In genomic region chrX:136850441-136851175, GRCh38 we compare ENCODE assay signal across 13 cellular contexts. TPM values are rescaled to one million over a fixed set of nuclear protein-coding genes. Genes with fewer than 3 reads are reported as not detected.
DNase-seq lines count a peak whose midpoint lies in the region; ATAC-seq and TF ChIP-seq lines count a peak whose summit lies in the region.
"Had no signal": no experiment of that assay in that cellular context is flagged by ENCODE, and none has a peak within 500 bp of the region (broad histone marks: within the 10 kb centered on the region; RNA-seq: fewer than 3 reads in every experiment).

No MANE protein-coding gene starts in this region.

- H3K27ac Mint-ChIP-seq in stimulated activated memory B cell treated with anti-CD40 and anti-IgM and Interleukin-4, amounts not matched to agents 10 μg/mL and 1 μg/mL and 100 μg/mL, for 72 hours, result no peak overlapping the region
- H3K27ac Mint-ChIP-seq: activated naive CD4-positive, alpha-beta T cell treated with anti-CD3 and anti-CD28 coated beads for 36 hours had no signal

- CTCF ChIA-PET in PC-3 (lab: Charles Lee), result interaction anchor here (0.6 kb wide), 1 partner anchor 896 kb away, joined by 4 read pairs; no protein-coding TSS in a partner anchor

- no TSS peak for BruUV-seq in PC-3 (replicated peaks; lab: Mats Ljungman, UMichigan)

- H3K4me1 ChIP-seq in PC-3 (ENCODE audit: insufficient read depth, low read length), result no peaks in the 10 kb centered on the region
- H3K4me1 ChIP-seq in psoas muscle, result no peaks in the 10 kb centered on the region

- H3K27me3 ChIP-seq in PC-3 (ENCODE audit: low read length) (no peaks in the 10 kb centered on the region), psoas muscle (ENCODE audit: insufficient read depth in 3 of 3, low read length in 2 of 3) (no peaks in the 10 kb centered on the region)

- H3F3A ChIP-seq in PC-3 (ENCODE audit: low read length, unreplicated experiment), result no peaks in the 10 kb centered on the region

- POLR2A ChIA-PET in PC-3 (lab: Charles Lee; ENCODE audit: unreplicated experiment), result no interaction called here

- no peaks in the 10 kb centered on the region for H3K4me1 Mint-ChIP-seq in stimulated activated memory B cell treated with anti-CD40 and anti-IgM and Interleukin-4, amounts not matched to agents 10 μg/mL and 1 μg/mL and 100 μg/mL, for 72 hours

- H3K9me3 ChIP-seq in PC-3 (ENCODE audit: low read length) (no peaks in the 10 kb centered on the region), psoas muscle (no peaks in the 10 kb centered on the region)

- H3K27ac ChIP-seq in PC-3 (ENCODE audit: low read length) (no peak overlapping the region), psoas muscle (no peak overlapping the region)
- H3K27ac ChIP-seq: RWPE1 had no signal

- ATAC-seq in PC-3 (peak; percentile 43; the same call in 1 of the 2 replicates), psoas muscle (peak; percentile 34 to 76 (median 70))
- no peak for ATAC-seq in stimulated activated memory B cell treated with anti-CD40 and anti-IgM and Interleukin-4, amounts not matched to agents 10 μg/mL and 1 μg/mL and 100 μg/mL, for 72 hours

- peaks cover 4% of the 10 kb centered on the region for H3K36me3 ChIP-seq in PC-3 (ENCODE audit: low read depth, low read length)
- peaks cover 0 to 23% of the 10 kb centered on the region in 2 donors for H3K36me3 ChIP-seq in psoas muscle (ENCODE audit: insufficient read depth in 1 of 2, low read depth in 1 of 2)

- H3K9ac ChIP-seq in PC-3 (ENCODE audit: low read length), result no peak overlapping the region

- H3K4me3 ChIP-seq in PC-3 (ENCODE audit: low read length), result no peak overlapping the region
- H3K4me3 ChIP-seq in psoas muscle, result no peak overlapping the region
- no peak overlapping the region for H3K4me3 ChIP-seq in lower leg skin (ENCODE audit: low read depth, poor library complexity, severe bottlenecking)
- H3K4me3 ChIP-seq: lung had no signal

- intact Hi-C loops in PC-3 (cut with micrococcal nuclease), result loop anchor here (5.0 kb wide), 1 partner anchor 83 kb away; no protein-coding TSS in a partner anchor
- intact Hi-C loops in psoas muscle (cut with DNase I), result no loop called here
- intact Hi-C loops in lower leg skin (cut with DNase I; ENCODE audit: low total_unique reads), result no loop called here

- no peak overlapping the region for H2AFZ ChIP-seq in PC-3 (ENCODE audit: low read length)

- no peaks in the 10 kb centered on the region for H3K9me2 ChIP-seq in PC-3 (replicated peaks; ENCODE audit: low read length)

- H3K79me2 ChIP-seq in PC-3 (ENCODE audit: low read length), result no peaks in the 10 kb centered on the region

- H3K36me3 Mint-ChIP-seq in stimulated activated memory B cell treated with anti-CD40 and anti-IgM and Interleukin-4, amounts not matched to agents 10 μg/mL and 1 μg/mL and 100 μg/mL, for 72 hours, result peaks cover 55% of the 10 kb centered on the region

- TF ChIP-seq CTCF in PC-3 (conservative IDR thresholded peaks at IDR 0.05; ENCODE audit: low read depth, low read length) (no peak), psoas muscle (IDR thresholded peaks at IDR 0.05) (no peak), lower leg skin (IDR thresholded peaks at IDR 0.05) (no peak)

- no peaks in the 10 kb centered on the region for H3K9me3 Mint-ChIP-seq in stimulated activated memory B cell treated with anti-CD40 and anti-IgM and Interleukin-4, amounts not matched to agents 10 μg/mL and 1 μg/mL and 100 μg/mL, for 72 hours
- H3K9me3 Mint-ChIP-seq: activated naive CD4-positive, alpha-beta T cell treated with anti-CD3 and anti-CD28 coated beads for 36 hours had no signal

- DNase-seq in HuH-7.5 (ENCODE audit: low spot score) (peak; percentile 6), PC-3 (no peak), fibroblast of peridontal ligament (ENCODE audit: extremely low read depth) (peak; percentile 42), psoas muscle (no peak), DMS153 (lab: John Stamatoyannopoulos, UW) (no peak), NCI-H526 (lab: John Stamatoyannopoulos, UW) (no peak), lower leg skin (ENCODE audit: low spot score in 2 of 2) (no peak)
- DNase-seq: activated naive CD4-positive, alpha-beta T cell treated with anti-CD3 and anti-CD28 coated beads for 36 hours; hypothalamus; NCI-H1048 had no signal

- H3K4me2 ChIP-seq in PC-3 (ENCODE audit: low read length), result no peak overlapping the region

- no peaks in the 10 kb centered on the region for H3K27me3 Mint-ChIP-seq in stimulated activated memory B cell treated with anti-CD40 and anti-IgM and Interleukin-4, amounts not matched to agents 10 μg/mL and 1 μg/mL and 100 μg/mL, for 72 hours

- H4K20me1 ChIP-seq in PC-3 (ENCODE audit: low read length), result no peaks in the 10 kb centered on the region

- TF ChIP-seq POLR2A in lower leg skin (IDR thresholded peaks at IDR 0.05), result no peak

- no peak overlapping the region for H3K4me3 Mint-ChIP-seq in stimulated activated memory B cell treated with anti-CD40 and anti-IgM and Interleukin-4, amounts not matched to agents 10 μg/mL and 1 μg/mL and 100 μg/mL, for 72 hours
- H3K4me3 Mint-ChIP-seq: activated naive CD4-positive, alpha-beta T cell treated with anti-CD3 and anti-CD28 coated beads for 36 hours had no signal

- 55 to 60% (median 59%) methylated on average over 9 of the region's 9 CpGs for WGBS in psoas muscle, 3 donors
- 70 to 79% methylated on average over 9 of the region's 9 CpGs for WGBS in lower leg skin, 2 donors

RNA-seq across cellular contexts. Expression of gene RBMX, which starts 29.9 kb away (rescaled TPM):
- 278 and 288 TPM in 2 replicates for total RNA-seq in PC-3 (2014; rRNA removed)
- total RNA-seq in psoas muscle, result 100 to 1,000 TPM in 3 of 4 donors, 10 to 100 TPM in 1; 91.5 to 131 (median 118) TPM
- polyA plus RNA-seq in psoas muscle, result 10 to 100 TPM; 67.9 to 98.9 (median 79.7) TPM
- 100 to 1,000 TPM; 181 to 343 (median 223) TPM for total RNA-seq in lower leg skin

Comparison
In these comparisons a context has a peak if more than half of its experiments do, and no peak if none do; other contexts are left out.
1. DNase-seq: peak in HuH-7.5 (single experiment) and fibroblast of peridontal ligament (single experiment); none in PC-3 (single experiment), psoas muscle (0 of 2), DMS153 (single experiment), NCI-H526 (0 of 2) and lower leg skin (0 of 2).